9 cellular contexts compared by ENCODE assay signal in the genomic region with DNA sequence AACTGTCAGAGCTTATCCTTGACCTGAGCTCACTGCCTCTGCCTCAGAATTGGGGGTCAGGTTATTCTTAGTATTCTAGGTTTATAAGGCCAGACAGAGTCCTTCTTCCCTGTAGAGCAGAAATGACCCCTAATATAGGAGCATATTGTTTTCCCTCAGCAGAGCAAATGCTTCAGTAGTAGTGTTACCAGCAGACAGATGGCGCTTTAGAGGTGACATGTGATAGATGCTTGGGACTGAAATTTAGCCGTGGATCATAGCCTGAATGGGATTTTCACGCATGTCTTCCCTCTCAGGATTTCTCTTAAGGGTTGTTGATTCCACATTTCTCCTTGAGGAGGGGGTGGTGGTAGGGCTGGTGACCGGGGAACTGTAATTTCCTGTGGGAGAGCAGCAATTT. TPM values are rescaled to one million over a fixed set of nuclear protein-coding genes. Genes with fewer than 3 reads are reported as not detected.
DNase-seq lines count a peak whose midpoint lies in the region; ATAC-seq and TF ChIP-seq lines count a peak whose summit lies in the region.
"Had no signal": no experiment of that assay in that cellular context is flagged by ENCODE, and none has a peak within 500 bp of the region (broad histone marks: within the 10 kb centered on the region; RNA-seq: fewer than 3 reads in every experiment).

No MANE protein-coding gene starts in this region.

- in situ Hi-C loops in GM13977 (cut with MboI; ENCODE audit: low pct_unique_long_range_greater_than_20kb, low sequenced_read_pairs, unreplicated experiment), result no loop called here

- peaks cover 11% of the 10 kb centered on the region for H3K4me1 ChIP-seq in foreskin keratinocyte

- TF ChIP-seq CTCF in AG09319 (IDR thresholded peaks at IDR 0.05; ENCODE audit: low read depth, low read length), result peak; percentile 30
- peak; percentile 64 for TF ChIP-seq CTCF in GM13977 (IDR thresholded peaks at IDR 0.05; ENCODE audit: extremely low read depth, insufficient read depth, missing control alignments)
- peak; percentile 58 for TF ChIP-seq CTCF in foreskin keratinocyte (conservative IDR thresholded peaks at IDR 0.05)

- H3K27me3 ChIP-seq in foreskin keratinocyte, result no peaks in the 10 kb centered on the region

- no peak overlapping the region for H3K27ac ChIP-seq in foreskin keratinocyte

- DNase-seq in AG09319 (ENCODE audit: extremely low read depth, low read depth), result no peak
- peak; percentile 61 for DNase-seq in GM13977 (ENCODE audit: low spot score)
- peak; percentile 20 for DNase-seq in RPMI7951 (ENCODE audit: low read depth)
- no peak for DNase-seq in foreskin keratinocyte
- DNase-seq: kidney glomerular epithelial cell had no signal

- ATAC-seq in foreskin keratinocyte (no peak), HG03442 (IDR thresholded peaks at IDR 0.05; ENCODE audit: unreplicated experiment) (no peak), GM18907 (IDR thresholded peaks at IDR 0.05; ENCODE audit: unreplicated experiment) (no peak), HG03196 (IDR thresholded peaks at IDR 0.05; ENCODE audit: unreplicated experiment) (no peak), GM21737 (IDR thresholded peaks at IDR 0.05; ENCODE audit: unreplicated experiment) (no peak)

RNA-seq across cellular contexts. Expression of gene ADARB1, which starts 24.5 kb away (rescaled TPM):
- total RNA-seq in RPMI7951 (2014; rRNA removed; shearing (Covaris generic)), result 1.2 and 1.3 TPM in 2 replicates
- total RNA-seq in foreskin keratinocyte, result 23.7 and 29.2 TPM in 2 replicates
- 11.6 and 12.0 TPM in 2 replicates for polyA plus RNA-seq in foreskin keratinocyte

Comparison
In these comparisons a context has a peak if more than half of its experiments do, and no peak if none do; other contexts are left out.
1. DNase-seq: peak in GM13977 (single experiment) and RPMI7951 (single experiment); none in AG09319 (single experiment) and foreskin keratinocyte (0 of 2).
2. RNA of gene ADARB1, which starts 24.5 kb away (total RNA-seq): 23.7 to 29.2 TPM in foreskin keratinocyte; 1.2 to 1.3 TPM in RPMI7951; every median in the first group is over 10 times any median in the second.
3. Peak in every context shown above with its lines, with median percentiles within 50 percentile points of each other: CTCF ChIP-seq.